In the genomic region with DNA sequence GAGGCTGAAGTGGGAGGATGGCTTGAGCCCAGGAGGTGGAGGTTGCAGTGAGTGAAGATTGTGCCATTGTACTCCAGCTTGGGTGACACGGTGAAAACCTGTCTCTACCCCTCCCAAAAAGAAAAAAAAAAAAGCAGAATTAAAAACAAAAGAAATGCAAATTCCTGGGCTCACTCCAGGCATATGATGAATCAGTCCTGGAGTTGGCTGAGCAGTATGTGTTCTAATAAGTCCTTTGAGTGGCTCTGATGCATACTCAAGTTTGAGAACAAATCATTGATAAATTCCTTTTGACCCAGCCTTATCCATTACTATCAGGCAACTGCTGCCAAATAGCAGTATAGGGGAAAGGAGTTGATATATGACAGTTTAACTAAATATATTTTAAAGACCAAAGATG, we compare ENCODE assay signal across 29 cellular contexts. TPM values are rescaled to one million over a fixed set of nuclear protein-coding genes. Genes with fewer than 3 reads are reported as not detected.
A peak's percentile ranks its signal among the peaks of the same experiment; 100 is the strongest.
DNase-seq lines count a peak whose midpoint lies in the region; ATAC-seq, FAIRE-seq and TF ChIP-seq lines count a peak whose summit lies in the region.
"Had no signal": no experiment of that assay in that cellular context is flagged by ENCODE, and none has a peak within 500 bp of the region (broad histone marks: within the 10 kb centered on the region; RNA-seq: fewer than 3 reads in every experiment).

No MANE protein-coding gene starts in this region.

- CTCF ChIA-PET in activated CD8-positive, alpha-beta T cell treated with anti-CD3 and anti-CD28 coated beads for 36 hours (lab: Charles Lee), result interaction anchor here (1.8 kb wide), 1 partner anchor 87 kb away, joined by 3 read pairs; no protein-coding TSS in a partner anchor

- intact Hi-C loops in activated CD8-positive, alpha-beta T cell treated with anti-CD3 and anti-CD28 coated beads for 36 hours (cut with micrococcal nuclease), result no loop called here
- intact Hi-C loops in lower lobe of right lung (cut with DNase I), result no loop called here

- H3K9me3 Mint-ChIP-seq in activated CD8-positive, alpha-beta T cell treated with anti-CD3 and anti-CD28 coated beads for 36 hours, result no peaks in the 10 kb centered on the region
- H3K9me3 Mint-ChIP-seq in activated naive CD8-positive, alpha-beta T cell treated with anti-CD3 and anti-CD28 coated beads for 36 hours, result no peaks in the 10 kb centered on the region
- H3K9me3 Mint-ChIP-seq: activated naive CD8-positive, alpha-beta T cell treated with anti-CD3 and anti-CD28 coated beads, Interleukin-2, amount 50 U/mL, for 24 hours; CD8-positive, alpha-beta T cell; stimulated activated naive CD8-positive, alpha-beta T cell treated with anti-CD3 and anti-CD28 coated beads, Interleukin-15, amount 100 ng/mL, for 72 hours; T-helper 2 cell treated with Interferon-gamma antibody and Interleukin-4, amounts not matched to agents 5 μg/mL and 100 μg/mL, for 36 hours had no signal

- no peaks in the 10 kb centered on the region for H3K27me3 ChIP-seq in foreskin keratinocyte
- no peaks in the 10 kb centered on the region for H3K27me3 ChIP-seq in lower lobe of right lung (ENCODE audit: low read depth)
- H3K27me3 ChIP-seq: body of pancreas, tibial artery had no signal

- DNase-seq in AG10803 (ENCODE audit: low read depth) (peak; percentile 24), H54 (ENCODE audit: insufficient read length, low spot score) (no peak), astrocyte of the hippocampus (ENCODE audit: low read depth, low spot score) (peak; percentile 29), foreskin keratinocyte (peak in 1 of 2 donors; percentile 38), lower lobe of right lung (no peak), iPS-NIHi11 (ENCODE audit: low spot score) (no peak)
- DNase-seq in activated CD8-positive, alpha-beta T cell treated with anti-CD3 and anti-CD28 coated beads for 36 hours, result no peak
- DNase-seq in activated naive CD8-positive, alpha-beta T cell treated with anti-CD3 and anti-CD28 coated beads for 36 hours, result no peak
- DNase-seq: activated CD4-positive, alpha-beta T cell treated with anti-CD3 and anti-CD28 coated beads for 36 hours; activated effector memory CD4-positive, alpha-beta T cell treated with anti-CD3 and anti-CD28 coated beads, Interleukin-2, amount 50 U/mL, for 16 hours; activated naive CD8-positive, alpha-beta T cell treated with anti-CD3 and anti-CD28 coated beads, Interleukin-2, amount 50 U/mL, for 24 hours; activated T-cell treated with anti-CD3 and anti-CD28 coated beads for 4 hours; body of pancreas; CD8-positive, alpha-beta T cell; DMS 273 treated with DMSO at 0.1 percent for 48 hours; hippocampal formation; KG1; left ventricle myocardium superior; midbrain; naive thymus-derived CD4-positive, alpha-beta T cell; NCI-H1436; NCI-H446 treated with DMSO at 0.1 percent for 48 hours; occipital lobe; stimulated activated CD8-positive, alpha-beta memory T cell treated with anti-CD3 and anti-CD28 coated beads, Interleukin-4, amount 100 ng/mL, for 48 hours; stimulated activated naive CD8-positive, alpha-beta T cell treated with anti-CD3 and anti-CD28 coated beads, Interleukin-15, amount 100 ng/mL, for 72 hours; tibial artery had no signal

- H3K27me3 Mint-ChIP-seq in activated CD8-positive, alpha-beta T cell treated with anti-CD3 and anti-CD28 coated beads for 36 hours, result no peaks in the 10 kb centered on the region
- no peaks in the 10 kb centered on the region for H3K27me3 Mint-ChIP-seq in activated naive CD8-positive, alpha-beta T cell treated with anti-CD3 and anti-CD28 coated beads for 36 hours
- H3K27me3 Mint-ChIP-seq: activated CD4-positive, alpha-beta T cell treated with anti-CD3 and anti-CD28 coated beads for 36 hours; activated naive CD8-positive, alpha-beta T cell treated with anti-CD3 and anti-CD28 coated beads, Interleukin-2, amount 50 U/mL, for 24 hours; B cell; naive thymus-derived CD4-positive, alpha-beta T cell; stimulated activated naive CD8-positive, alpha-beta T cell treated with anti-CD3 and anti-CD28 coated beads, Interleukin-15, amount 100 ng/mL, for 72 hours had no signal

- no peak overlapping the region for H3K4me3 Mint-ChIP-seq in activated CD8-positive, alpha-beta T cell treated with anti-CD3 and anti-CD28 coated beads for 36 hours
- no peak overlapping the region for H3K4me3 Mint-ChIP-seq in activated naive CD8-positive, alpha-beta T cell treated with anti-CD3 and anti-CD28 coated beads for 36 hours
- H3K4me3 Mint-ChIP-seq: activated CD4-positive, alpha-beta T cell treated with anti-CD3 and anti-CD28 coated beads for 36 hours; activated naive CD8-positive, alpha-beta T cell treated with anti-CD3 and anti-CD28 coated beads, Interleukin-2, amount 50 U/mL, for 24 hours; B cell; CD8-positive, alpha-beta T cell; stimulated activated naive CD8-positive, alpha-beta T cell treated with anti-CD3 and anti-CD28 coated beads, Interleukin-15, amount 100 ng/mL, for 72 hours; T-helper 2 cell treated with Interferon-gamma antibody and Interleukin-4, amounts not matched to agents 5 μg/mL and 100 μg/mL, for 36 hours had no signal

- no peak overlapping the region for H3K27ac ChIP-seq in foreskin keratinocyte
- no peak overlapping the region for H3K27ac ChIP-seq in lower lobe of right lung
- H3K27ac ChIP-seq: body of pancreas, epithelial cell of prostate, tibial artery had no signal

- H3K9me3 ChIP-seq in lower lobe of right lung, result no peaks in the 10 kb centered on the region
- H3K9me3 ChIP-seq: body of pancreas, tibial artery had no signal

- peaks cover 5% of the 10 kb centered on the region for H3K36me3 ChIP-seq in lower lobe of right lung

- no peak for TF ChIP-seq CTCF in AG10803 (conservative IDR thresholded peaks at IDR 0.05; ENCODE audit: low read length)
- TF ChIP-seq CTCF in foreskin keratinocyte (conservative IDR thresholded peaks at IDR 0.05), result no peak
- TF ChIP-seq CTCF in activated CD8-positive, alpha-beta T cell treated with anti-CD3 and anti-CD28 coated beads for 36 hours (IDR thresholded peaks at IDR 0.05), result no peak
- TF ChIP-seq CTCF in lower lobe of right lung (IDR thresholded peaks at IDR 0.05), result no peak

- peaks cover 48% of the 10 kb centered on the region for H3K36me3 Mint-ChIP-seq in activated CD8-positive, alpha-beta T cell treated with anti-CD3 and anti-CD28 coated beads for 36 hours (ENCODE audit: low read depth)
- peaks cover 46% of the 10 kb centered on the region for H3K36me3 Mint-ChIP-seq in activated naive CD8-positive, alpha-beta T cell treated with anti-CD3 and anti-CD28 coated beads for 36 hours

- POLR2A ChIA-PET in activated CD8-positive, alpha-beta T cell treated with anti-CD3 and anti-CD28 coated beads for 36 hours (lab: Charles Lee), result no interaction called here

- H3K4me1 ChIP-seq in foreskin keratinocyte, result peaks cover 13% of the 10 kb centered on the region
- H3K4me1 ChIP-seq in lower lobe of right lung, result peaks cover 18% of the 10 kb centered on the region

- H3K4me3 ChIP-seq in AG10803 (ENCODE audit: low read length), result no peak overlapping the region
- H3K4me3 ChIP-seq in lower lobe of right lung, result no peak overlapping the region
- H3K4me3 ChIP-seq: body of pancreas, tibial artery had no signal

- H3K4me1 Mint-ChIP-seq in activated CD8-positive, alpha-beta T cell treated with anti-CD3 and anti-CD28 coated beads for 36 hours (ENCODE audit: low read depth), result peaks cover 58% of the 10 kb centered on the region
- H3K4me1 Mint-ChIP-seq in activated naive CD8-positive, alpha-beta T cell treated with anti-CD3 and anti-CD28 coated beads for 36 hours, result peaks cover 52% of the 10 kb centered on the region

- ATAC-seq in foreskin keratinocyte, result peak; percentile 41
- ATAC-seq in activated CD8-positive, alpha-beta T cell treated with anti-CD3 and anti-CD28 coated beads for 36 hours, result no peak
- ATAC-seq in lower lobe of right lung, result no peak
- ATAC-seq: activated CD4-positive, alpha-beta T cell treated with anti-CD3 and anti-CD28 coated beads for 36 hours; activated naive CD8-positive, alpha-beta T cell treated with anti-CD3 and anti-CD28 coated beads, Interleukin-2, amount 50 U/mL, for 24 hours; body of pancreas; CD8-positive, alpha-beta T cell; left ventricle myocardium superior; naive thymus-derived CD4-positive, alpha-beta T cell; stimulated activated naive CD8-positive, alpha-beta T cell treated with anti-CD3 and anti-CD28 coated beads, Interleukin-15, amount 100 ng/mL, for 72 hours had no signal

- H3K27ac Mint-ChIP-seq in activated CD8-positive, alpha-beta T cell treated with anti-CD3 and anti-CD28 coated beads for 36 hours, result no peak overlapping the region
- no peak overlapping the region for H3K27ac Mint-ChIP-seq in activated naive CD8-positive, alpha-beta T cell treated with anti-CD3 and anti-CD28 coated beads for 36 hours
- H3K27ac Mint-ChIP-seq: activated CD4-positive, alpha-beta T cell treated with anti-CD3 and anti-CD28 coated beads for 36 hours; activated naive CD8-positive, alpha-beta T cell treated with anti-CD3 and anti-CD28 coated beads, Interleukin-2, amount 50 U/mL, for 24 hours; CD8-positive, alpha-beta T cell; stimulated activated naive CD8-positive, alpha-beta T cell treated with anti-CD3 and anti-CD28 coated beads, Interleukin-15, amount 100 ng/mL, for 72 hours; T-helper 2 cell treated with Interferon-gamma antibody and Interleukin-4, amounts not matched to agents 5 μg/mL and 100 μg/mL, for 36 hours had no signal

- peak; percentile 61 for FAIRE-seq in H54 (lab: Jason Lieb, UNC)

- TF ChIP-seq POLR2A in H54 (IDR thresholded peaks at IDR 0.05; ENCODE audit: low read depth, low read length), result no peak

RNA-seq across cellular contexts. Expression of gene UHRF2, which starts 28.3 kb away (rescaled TPM):
- total RNA-seq in foreskin keratinocyte (54.3 and 63.2 TPM in 2 replicates), lower lobe of right lung (43.8 TPM)
- polyA plus RNA-seq in foreskin keratinocyte, result 20.4 and 22.0 TPM in 2 replicates
- 10 to 100 TPM; 57.0 to 60.1 TPM for total RNA-seq in activated CD8-positive, alpha-beta T cell treated with anti-CD3 and anti-CD28 coated beads for 36 hours
- 10 to 100 TPM; 42.3 to 44.3 TPM for total RNA-seq in activated naive CD8-positive, alpha-beta T cell treated with anti-CD3 and anti-CD28 coated beads for 36 hours

Comparison
In these comparisons a context has a peak if more than half of its experiments do, and no peak if none do; other contexts are left out.
1. DNase-seq: peak in AG10803 (single experiment) and astrocyte of the hippocampus (single experiment); none in H54 (single experiment), activated CD8-positive, alpha-beta T cell treated with anti-CD3 and anti-CD28 coated beads for 36 hours (single experiment), lower lobe of right lung (single experiment), activated naive CD8-positive, alpha-beta T cell treated with anti-CD3 and anti-CD28 coated beads for 36 hours (single experiment) and iPS-NIHi11 (single experiment).